Comparison of ENCODE assay signal across 8 cellular contexts in the genomic region with DNA sequence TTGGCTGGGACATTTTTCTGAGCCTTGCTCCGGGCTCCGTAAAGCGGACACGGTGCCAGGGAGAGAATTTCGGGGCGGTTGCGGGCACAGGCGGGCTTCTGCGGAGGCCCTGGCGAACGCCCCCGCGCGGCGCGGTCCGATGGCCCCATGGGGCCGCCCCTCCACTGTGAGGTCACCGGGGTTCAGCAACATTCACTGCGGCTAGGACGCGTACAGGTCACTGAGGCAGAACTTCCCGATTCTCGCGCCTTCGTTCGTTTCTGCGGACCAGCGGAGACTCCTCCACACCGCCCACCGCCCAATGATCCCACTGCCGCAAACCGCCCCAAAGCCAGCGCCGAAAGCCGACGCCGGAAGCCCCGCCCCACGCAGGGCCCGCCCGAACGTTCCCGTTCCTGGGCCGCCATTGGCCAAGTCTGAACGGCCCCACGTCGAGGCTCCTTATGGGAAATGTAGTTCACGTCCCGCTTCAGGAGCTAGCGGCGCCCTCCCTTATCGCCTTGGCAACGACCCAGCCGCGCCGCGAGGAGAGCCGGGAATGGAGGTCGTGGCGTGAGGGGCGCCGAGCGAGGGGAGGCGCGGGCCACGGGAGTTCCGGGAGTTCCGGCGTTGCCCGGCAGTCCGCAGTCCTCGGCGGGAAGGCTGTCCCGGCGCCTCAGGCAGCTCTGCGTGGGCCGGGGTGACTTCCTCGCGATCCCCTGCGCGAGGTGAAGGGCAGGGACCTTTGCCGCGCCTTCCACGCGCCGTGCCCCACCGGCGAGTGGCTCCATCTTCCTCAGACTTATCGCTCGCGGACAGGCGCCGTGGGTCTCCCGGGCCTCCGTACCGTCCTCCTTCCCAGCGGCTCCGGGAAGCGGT. TPM values are rescaled to one million over a fixed set of nuclear protein-coding genes. Genes with fewer than 3 reads are reported as not detected.
A peak's percentile ranks its signal among the peaks of the same experiment; 100 is the strongest.
DNase-seq lines count a peak whose midpoint lies in the region; ATAC-seq and TF ChIP-seq lines count a peak whose summit lies in the region.

ZNF584 (plus strand) TSS at position 498 of the 858 bp plus-strand sequence. CDS start 499 bp downstream, outside the sequence.

- ATAC-seq in GM21619 (IDR thresholded peaks at IDR 0.05; ENCODE audit: unreplicated experiment): peak; percentile 96

- no peak for TF ChIP-seq RAD21 in Ishikawa (IDR thresholded peaks at IDR 0.05; ENCODE audit: low read depth)

- peak within 1 kb of the TSS; percentile 98 for H3K4me3 ChIP-seq in epithelial cell of proximal tubule (ENCODE audit: low read depth, low read length)

- peak; percentile 5 for TF ChIP-seq CTCF in epithelial cell of proximal tubule (conservative IDR thresholded peaks at IDR 0.05; ENCODE audit: low read depth, low read length)

- no peak for TF ChIP-seq EP300 in Ishikawa (IDR thresholded peaks at IDR 0.05; ENCODE audit: borderline replicate concordance)

- DNase-seq in DMS53 (lab: John Stamatoyannopoulos, UW) (peak; percentile 95), OCI-M2 (lab: John Stamatoyannopoulos, UW; ENCODE audit: unreplicated experiment) (peak; percentile 84), epithelial cell of proximal tubule (ENCODE audit: low read depth) (peak; percentile 44), mucosa of gallbladder (ENCODE audit: low spot score) (peak; percentile 95)
- DNase-seq in activated T-cell treated with anti-CD3 and anti-CD28 coated beads, Interleukin-2, amount 50 U/mL, for 1 hour: peak; percentile 94
- peak; percentile 92 for DNase-seq in stimulated activated CD8-positive, alpha-beta memory T cell treated with anti-CD3 and anti-CD28 coated beads, Interleukin-4, amount 100 ng/mL, for 24 hours (ENCODE audit: low read depth)

TF ChIP-seq in Ishikawa, 13 proteins besides CTCF, POLR2A, EP300 and RAD21:
- TF ChIP-seq MAX (IDR thresholded peaks at IDR 0.05) (no peak; the same call in 1 of the 2 replicates), CREB1 (IDR thresholded peaks at IDR 0.05; ENCODE audit: low read depth) (0 out of 2 replicates have a peak, but pooled peaks have one; percentile 40), NFIC (IDR thresholded peaks at IDR 0.05) (peak; percentile 79), TCF12 (IDR thresholded peaks at IDR 0.05; ENCODE audit: low read depth) (peak; percentile 28; the same call in 1 of the 2 replicates), ZBTB7A (IDR thresholded peaks at IDR 0.05; ENCODE audit: low read depth) (peak; percentile 18; the same call in 1 of the 2 replicates), EGR1 (IDR thresholded peaks at IDR 0.05) (peak; percentile 94), TAF1 (IDR thresholded peaks at IDR 0.05; ENCODE audit: low read depth) (peak; percentile 72), YY1 (IDR thresholded peaks at IDR 0.05; ENCODE audit: low read depth) (peak; percentile 70; the same call in 1 of the 2 replicates), TEAD4 (IDR thresholded peaks at IDR 0.05) (no peak), CEBPB (IDR thresholded peaks at IDR 0.05) (no peak)
- TF ChIP-seq, protein P1, sequence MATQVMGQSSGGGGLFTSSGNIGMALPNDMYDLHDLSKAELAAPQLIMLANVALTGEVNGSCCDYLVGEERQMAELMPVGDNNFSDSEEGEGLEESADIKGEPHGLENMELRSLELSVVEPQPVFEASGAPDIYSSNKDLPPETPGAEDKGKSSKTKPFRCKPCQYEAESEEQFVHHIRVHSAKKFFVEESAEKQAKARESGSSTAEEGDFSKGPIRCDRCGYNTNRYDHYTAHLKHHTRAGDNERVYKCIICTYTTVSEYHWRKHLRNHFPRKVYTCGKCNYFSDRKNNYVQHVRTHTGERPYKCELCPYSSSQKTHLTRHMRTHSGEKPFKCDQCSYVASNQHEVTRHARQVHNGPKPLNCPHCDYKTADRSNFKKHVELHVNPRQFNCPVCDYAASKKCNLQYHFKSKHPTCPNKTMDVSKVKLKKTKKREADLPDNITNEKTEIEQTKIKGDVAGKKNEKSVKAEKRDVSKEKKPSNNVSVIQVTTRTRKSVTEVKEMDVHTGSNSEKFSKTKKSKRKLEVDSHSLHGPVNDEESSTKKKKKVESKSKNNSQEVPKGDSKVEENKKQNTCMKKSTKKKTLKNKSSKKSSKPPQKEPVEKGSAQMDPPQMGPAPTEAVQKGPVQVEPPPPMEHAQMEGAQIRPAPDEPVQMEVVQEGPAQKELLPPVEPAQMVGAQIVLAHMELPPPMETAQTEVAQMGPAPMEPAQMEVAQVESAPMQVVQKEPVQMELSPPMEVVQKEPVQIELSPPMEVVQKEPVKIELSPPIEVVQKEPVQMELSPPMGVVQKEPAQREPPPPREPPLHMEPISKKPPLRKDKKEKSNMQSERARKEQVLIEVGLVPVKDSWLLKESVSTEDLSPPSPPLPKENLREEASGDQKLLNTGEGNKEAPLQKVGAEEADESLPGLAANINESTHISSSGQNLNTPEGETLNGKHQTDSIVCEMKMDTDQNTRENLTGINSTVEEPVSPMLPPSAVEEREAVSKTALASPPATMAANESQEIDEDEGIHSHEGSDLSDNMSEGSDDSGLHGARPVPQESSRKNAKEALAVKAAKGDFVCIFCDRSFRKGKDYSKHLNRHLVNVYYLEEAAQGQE (IDR thresholded peaks at IDR 0.05; ENCODE audit: low read depth): no peak

RNA-seq across cellular contexts. Expression of gene ZNF584, which starts in this region (rescaled TPM):
- 5.3 and 10.5 TPM in 2 replicates for total RNA-seq in epithelial cell of proximal tubule
- 13.9 TPM for total RNA-seq in mucosa of gallbladder

Comparison
In these comparisons a context has a peak if more than half of its experiments do, and no peak if none do; other contexts are left out.
1. Peak in every context shown above with its lines: DNase-seq, ATAC-seq and H3K4me3 ChIP-seq.
2. DNase-seq: peak in every context shown above with its lines; median percentile 95 in DMS53; 95 in mucosa of gallbladder; 94 in activated T-cell treated with anti-CD3 and anti-CD28 coated beads, Interleukin-2, amount 50 U/mL, for 1 hour; 92 in stimulated activated CD8-positive, alpha-beta memory T cell treated with anti-CD3 and anti-CD28 coated beads, Interleukin-4, amount 100 ng/mL, for 24 hours; 84 in OCI-M2; 44 in epithelial cell of proximal tubule.